1 cellular context compared by ENCODE assay signal in genomic region chr3:44862221-44862637, GRCh38.
TF ChIP-seq lines count a peak whose summit lies in the region.

No MANE protein-coding gene starts in this region.

TF ChIP-seq in GM23338, 12 proteins besides CTCF, POLR2A, EP300 and RAD21 (continued from another document):
- TF ChIP-seq REST (IDR thresholded peaks at IDR 0.05; ENCODE audit: unreplicated experiment), result no peak
- TF ChIP-seq ZNF331 (CRISPR knock-in tag; IDR thresholded peaks at IDR 0.05; ENCODE audit: low read depth), result no peak
- TF ChIP-seq NANOG (IDR thresholded peaks at IDR 0.05; ENCODE audit: borderline replicate concordance), result no peak
